ENCODE assay signal across 14 cellular contexts in genomic region chr3:69252631-69253030, GRCh38.
"Had no signal": no experiment of that assay in that cellular context is flagged by ENCODE, and none has a peak within 500 bp of the region (broad histone marks: within the 10 kb centered on the region; RNA-seq: fewer than 3 reads in every experiment).

No MANE protein-coding gene starts in this region.

- H3K4me3 Mint-ChIP-seq: activated naive CD4-positive, alpha-beta T cell treated with anti-CD3 and anti-CD28 coated beads for 36 hours; activated T-helper 17 cell treated with anti-CD3 and anti-CD28 coated beads, Interleukin-2, amount 50 U/mL, for 72 hours; central memory CD8-positive, alpha-beta T cell; effector memory CD8-positive, alpha-beta T cell had no signal

- H3K4me1 ChIP-seq: parathyroid adenoma had no signal

- H3K36me3 ChIP-seq: transverse colon had no signal

- H3K27ac ChIP-seq: parathyroid adenoma, SK-N-MC, transverse colon had no signal

- H3K27me3 Mint-ChIP-seq: activated T-helper 17 cell treated with anti-CD3 and anti-CD28 coated beads, Interleukin-2, amount 50 U/mL, for 72 hours; central memory CD8-positive, alpha-beta T cell had no signal

- H3K4me3 ChIP-seq: SK-N-MC, smooth muscle cell, transverse colon had no signal

- H3K27me3 ChIP-seq: transverse colon had no signal

- DNase-seq: activated CD4-positive, alpha-beta T cell treated with anti-CD3 and anti-CD28 coated beads for 48 hours; activated naive CD4-positive, alpha-beta T cell treated with anti-CD3 and anti-CD28 coated beads for 36 hours; cortex of kidney; effector memory CD8-positive, alpha-beta T cell; hypothalamus; left cardiac atrium; right cardiac atrium; T-helper 1 cell; transverse colon had no signal

- H3K4me1 Mint-ChIP-seq: central memory CD8-positive, alpha-beta T cell had no signal

- H3K9me3 Mint-ChIP-seq: activated naive CD4-positive, alpha-beta T cell treated with anti-CD3 and anti-CD28 coated beads for 36 hours; activated T-helper 17 cell treated with anti-CD3 and anti-CD28 coated beads, Interleukin-2, amount 50 U/mL, for 72 hours; central memory CD8-positive, alpha-beta T cell; effector memory CD8-positive, alpha-beta T cell had no signal

- H3K27ac Mint-ChIP-seq: activated naive CD4-positive, alpha-beta T cell treated with anti-CD3 and anti-CD28 coated beads for 36 hours; activated T-helper 17 cell treated with anti-CD3 and anti-CD28 coated beads, Interleukin-2, amount 50 U/mL, for 72 hours; effector memory CD8-positive, alpha-beta T cell had no signal

- H3K9me3 ChIP-seq: transverse colon had no signal
